ENCODE assay signal across 11 cellular contexts in the genomic region with DNA sequence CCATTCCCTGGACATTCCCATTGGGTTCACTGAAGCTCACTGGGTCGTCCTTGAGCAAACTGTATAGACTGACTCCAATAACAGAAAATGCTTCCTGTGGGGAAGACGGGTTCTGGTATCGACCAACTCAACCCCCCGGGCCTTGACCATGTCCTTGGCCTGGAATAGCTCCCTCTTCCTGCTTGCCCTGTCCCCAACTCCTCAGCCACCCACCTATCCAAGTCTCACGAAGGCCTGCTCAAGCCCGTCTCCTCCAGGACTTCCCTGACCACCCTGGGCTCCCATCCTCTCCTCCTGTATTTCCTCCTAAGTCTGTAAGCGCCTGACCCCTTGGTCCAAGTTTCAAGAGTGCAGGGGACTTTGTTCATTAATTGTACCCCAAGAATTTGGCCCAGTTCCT. TPM values are rescaled to one million over a fixed set of nuclear protein-coding genes. Genes with fewer than 3 reads are reported as not detected.
DNase-seq lines count a peak whose midpoint lies in the region; ATAC-seq, FAIRE-seq and TF ChIP-seq lines count a peak whose summit lies in the region.
"Had no signal": no experiment of that assay in that cellular context is flagged by ENCODE, and none has a peak within 500 bp of the region (broad histone marks: within the 10 kb centered on the region; RNA-seq: fewer than 3 reads in every experiment).

No MANE protein-coding gene starts in this region.

- no peak overlapping the region for H3K4ac ChIP-seq in H1 (replicated peaks; ENCODE audit: insufficient read length, low read depth, low read length)
- no peak overlapping the region for H3K4ac ChIP-seq in neuronal stem cell (ENCODE audit: low read length)

- peak overlapping the region; percentile 73; the same call in 1 of the 2 replicates for H3K18ac ChIP-seq in H1 (ENCODE audit: extremely low read depth, low read length)
- H3K18ac ChIP-seq in neuronal stem cell (ENCODE audit: low read length) = peak overlapping the region; percentile 5

- H3K36me3 ChIP-seq in OCI-LY1 (ENCODE audit: insufficient read depth, low read length) (peaks cover 13% of the 10 kb centered on the region), H1 (ENCODE audit: control insufficient read depth in 2 of 4, insufficient read depth in 4 of 4, low read length in 3 of 4) (peaks cover 0 to 5% (median 0%) of the 10 kb centered on the region in 4 experiments; a peak in 4 of 8 replicates), neuronal stem cell (replicated peaks in 1 of 2; ENCODE audit: control insufficient read depth in 2 of 2, insufficient read depth in 2 of 2, low read length in 2 of 2) (peaks cover 0 to 2% of the 10 kb centered on the region in 2 donors), thyroid gland (no peaks in the 10 kb centered on the region)

- peak overlapping the region; percentile 90 for H2BK12ac ChIP-seq in H1 (ENCODE audit: low read depth, low read length)
- no peak overlapping the region for H2BK12ac ChIP-seq in neuronal stem cell (ENCODE audit: low read length)

- H3K79me2 ChIP-seq in OCI-LY1 (ENCODE audit: insufficient read depth, low read length) (peaks cover 14% of the 10 kb centered on the region), H1 (ENCODE audit: control insufficient read depth in 1 of 2, insufficient read depth in 2 of 2, low read length in 2 of 2) (peaks cover 13 to 22% of the 10 kb centered on the region in 2 experiments)

- H2BK20ac ChIP-seq in H1 (ENCODE audit: low read length) = peak overlapping the region; percentile 55; the same call in 1 of the 2 replicates

- H3K4me1 ChIP-seq in OCI-LY1 (ENCODE audit: insufficient read depth, low read length, severe bottlenecking) = peaks cover 24% of the 10 kb centered on the region
- H3K4me1 ChIP-seq in H1 (replicated peaks in 1 of 4; ENCODE audit: control insufficient read depth in 3 of 4, insufficient read depth in 4 of 4, low read length in 3 of 4) = peaks cover 0 to 17% (median 12%) of the 10 kb centered on the region in 4 experiments; a peak in 6 of 7 replicates
- peaks cover under 1 to 12% of the 10 kb centered on the region in 2 donors for H3K4me1 ChIP-seq in neuronal stem cell (ENCODE audit: control insufficient read depth in 2 of 2, insufficient read depth in 1 of 2, low read depth in 1 of 2, low read length in 2 of 2)
- H3K4me1 ChIP-seq in thyroid gland = peaks cover 14 to 26% of the 10 kb centered on the region in 2 donors

- TF ChIP-seq CTCF in OCI-LY1 (IDR thresholded peaks at IDR 0.05; ENCODE audit: low read length) (no peak), H1 (IDR thresholded peaks at IDR 0.05; ENCODE audit: control extremely low read depth in 1 of 3, insufficient read depth in 1 of 3, low read depth in 1 of 3, low read length in 3 of 3) (no peak), thyroid gland (IDR thresholded peaks at IDR 0.05) (no peak)

- TF ChIP-seq POLR2A in H1 (IDR thresholded peaks at IDR 0.05; ENCODE audit: control extremely low read depth in 1 of 2, low read depth in 2 of 2, low read length in 2 of 2) (peak in 1 of 2 experiments; percentile 48; a peak in 1 of 3 replicates), thyroid gland (IDR thresholded peaks at IDR 0.05) (no peak)

- H4K5ac ChIP-seq in H1 (ENCODE audit: insufficient read length, low read depth, low read length) = no peak overlapping the region

- intact Hi-C loops in left colon (cut with DNase I, micrococcal nuclease) = no loop called here
- intact Hi-C loops in thyroid gland (cut with DNase I) = no loop called here

- H2BK120ac ChIP-seq in H1 (replicated peaks; ENCODE audit: low read depth, low read length) = no peak overlapping the region
- no peak overlapping the region for H2BK120ac ChIP-seq in neuronal stem cell (ENCODE audit: low read depth, low read length)

- H2BK5ac ChIP-seq in H1 (ENCODE audit: low read depth, low read length) = peak overlapping the region; percentile 100
- H2BK5ac ChIP-seq in neuronal stem cell (ENCODE audit: low read length) = no peak overlapping the region

- H3F3A ChIP-seq in OCI-LY1 (ENCODE audit: insufficient read depth, low read length) = no peaks in the 10 kb centered on the region; the same call in 1 of the 2 replicates

- H2AFZ ChIP-seq in OCI-LY1 (ENCODE audit: low read length) (no peak overlapping the region), H1 (ENCODE audit: low read length) (no peak overlapping the region), neuronal stem cell (ENCODE audit: low read length) (no peak overlapping the region)

- peak overlapping the region; percentile 46; the same call in 1 of the 2 replicates for H2BK15ac ChIP-seq in H1 (ENCODE audit: low read length)
- no peak overlapping the region for H2BK15ac ChIP-seq in neuronal stem cell (ENCODE audit: low read length)

- TF ChIP-seq EP300 in H1 (IDR thresholded peaks at IDR 0.05; ENCODE audit: borderline replicate concordance in 1 of 2, low read depth in 2 of 2, low read length in 2 of 2) = no peak

- no peak overlapping the region for H3K14ac ChIP-seq in H1 (ENCODE audit: insufficient read length)
- H3K14ac ChIP-seq in neuronal stem cell (ENCODE audit: low read length) = no peak overlapping the region

- H3K9ac ChIP-seq in OCI-LY1 (ENCODE audit: low read length) (no peak overlapping the region), H1 (replicated peaks in 1 of 4; ENCODE audit: extremely low read depth in 1 of 4, low read depth in 3 of 4, low read length in 3 of 4) (peak overlapping the region in 1 of 4 experiments; percentile 96; a peak in 4 of 7 replicates), neuronal stem cell (ENCODE audit: low read depth, low read length, poor library complexity) (no peak overlapping the region)

- FAIRE-seq in H1 (lab: Jason Lieb, UNC) = no peak

- H3K27me3 ChIP-seq in OCI-LY1 (ENCODE audit: insufficient read depth, low read length) (no peaks in the 10 kb centered on the region), H1 (replicated peaks in 1 of 4; ENCODE audit: control insufficient read depth in 3 of 4, extremely low read depth in 1 of 4, insufficient read depth in 3 of 4, low read length in 3 of 4) (no peaks in the 10 kb centered on the region), neuronal stem cell (ENCODE audit: control insufficient read depth in 3 of 3, insufficient read depth in 3 of 3, low read depth in 1 of 3, low read length in 3 of 3) (peaks cover 0 to 2% (median 0%) of the 10 kb centered on the region in 3 experiments), thyroid gland (no peaks in the 10 kb centered on the region)

- H3K23me2 ChIP-seq in H1 (ENCODE audit: low read depth, low read length) = peaks cover 12% of the 10 kb centered on the region

- H2AK5ac ChIP-seq in H1 (ENCODE audit: low read depth, low read length) = peak overlapping the region; percentile 100
- H2AK5ac ChIP-seq in neuronal stem cell (ENCODE audit: low read depth, low read length) = no peak overlapping the region

- H3K4me3 ChIP-seq in OCI-LY1 (ENCODE audit: low read depth, low read length, poor library complexity, severe bottlenecking) (no peak overlapping the region), H1 (ENCODE audit: extremely low read depth in 1 of 4, insufficient read depth in 2 of 4, low read depth in 3 of 4, low read length in 4 of 4) (peak overlapping the region in 2 of 4 experiments; percentile 50 to 63; a peak in 1 of 8 replicates), neuronal stem cell (ENCODE audit: low read length in 2 of 2) (no peak overlapping the region), thyroid gland (replicated peaks in 1 of 3) (no peak overlapping the region)

- no peak for ATAC-seq in left colon

- H3K79me1 ChIP-seq in H1 (ENCODE audit: low read depth, low read length) (no peaks in the 10 kb centered on the region; the same call in 1 of the 2 replicates), neuronal stem cell (ENCODE audit: low read depth, low read length) (no peaks in the 10 kb centered on the region)

- peak; percentile 5 for DNase-seq in D341Med (ENCODE audit: low spot score)
- no peak for DNase-seq in H1 (ENCODE audit: low read depth in 1 of 2, low spot score in 2 of 2)
- no peak for DNase-seq in neuronal stem cell (ENCODE audit: low spot score)
- no peak for DNase-seq in DMS114 treated with DMSO at 0.1 percent for 48 hours (lab: John Stamatoyannopoulos, UW; ENCODE audit: unreplicated experiment)
- DNase-seq in left colon = no peak
- DNase-seq in thyroid gland = no peak
- DNase-seq in DMS 273 treated with DMSO at 0.1 percent for 48 hours (lab: John Stamatoyannopoulos, UW) = no peak
- DNase-seq: Caco-2, MM.1S, NCI-H2171 treated with DMSO at 0.1 percent for 48 hours had no signal

- no peak overlapping the region for H3K56ac ChIP-seq in H1 (replicated peaks; ENCODE audit: insufficient read length, low read depth, low read length)

- H3K23ac ChIP-seq in H1 (ENCODE audit: insufficient read length) (no peak overlapping the region), neuronal stem cell (ENCODE audit: low read depth, low read length, poor library complexity) (no peak overlapping the region)

- H4K8ac ChIP-seq in H1 (ENCODE audit: extremely low read depth, insufficient read depth, low read length) (no peak overlapping the region), neuronal stem cell (ENCODE audit: low read depth, low read length) (no peak overlapping the region)

- H3K9me2 ChIP-seq in OCI-LY1 (ENCODE audit: low read depth, low read length) = no peaks in the 10 kb centered on the region

- POLR2A ChIA-PET in H1 (lab: Charles Lee; ENCODE audit: partially characterized antibody) = interaction anchor here (0.9 to 9.0 kb wide), 17 partner anchors 10 to 298 kb away, joined by 3 to 191 read pairs (median 5); partner anchors contain the start of genes GRM4, NUDT3 and SMIM29

- H3K9me3 ChIP-seq in OCI-LY1 (ENCODE audit: low read length) (no peaks in the 10 kb centered on the region), H1 (ENCODE audit: insufficient read depth in 2 of 2, low read depth in 1 of 2, low read length in 1 of 2) (no peaks in the 10 kb centered on the region), neuronal stem cell (replicated peaks in 1 of 2; ENCODE audit: control insufficient read depth in 2 of 2, insufficient read depth in 1 of 2, low read depth in 1 of 2, low read length in 2 of 2) (no peaks in the 10 kb centered on the region), thyroid gland (no peaks in the 10 kb centered on the region)
- H3K9me3 ChIP-seq: Caco-2 had no signal

- H3K27ac ChIP-seq in OCI-LY1 (ENCODE audit: low read depth, low read length, poor library complexity, severe bottlenecking) (peak overlapping the region; percentile 51), H1 (ENCODE audit: low read depth, low read length) (peak overlapping the region; percentile 99; the same call in 1 of the 2 replicates), neuronal stem cell (replicated peaks; ENCODE audit: low read length) (peak overlapping the region; percentile 94), thyroid gland (peak overlapping the region in 1 of 3 donors; percentile 91)

- WGBS in H1 (ENCODE audit: extremely low coverage in 1 of 2, insufficient coverage in 1 of 2, insufficient read length in 1 of 2, insufficient replicate concordance in 2 of 2, low coverage in 1 of 2, low lambda C conversion rate in 2 of 2, missing lambda C conversion rate in 1 of 2), 2 experiments = 87% methylated on average over 7 of the region's 7 CpGs; no CpG with 5 or more reads in 1 of the 2 experiments
- WGBS in neuronal stem cell (ENCODE audit: extremely low coverage in 2 of 2, insufficient read length in 2 of 2, insufficient replicate concordance in 1 of 2), 2 donors = no CpG with 5 or more reads among the region's 7 CpGs
- whole genome bisulfite sequencing in thyroid gland, 2 donors = 96 to 97% methylated on average over 7 of the region's 7 CpGs

- H4K20me1 ChIP-seq in OCI-LY1 (ENCODE audit: insufficient read depth, low read length) = no peaks in the 10 kb centered on the region
- peaks cover 8% of the 10 kb centered on the region in 2 experiments for H4K20me1 ChIP-seq in H1 (replicated peaks in 1 of 2; ENCODE audit: control insufficient read depth in 1 of 2, insufficient read depth in 2 of 2, low read length in 2 of 2)

- no peak; a peak in 1 of 4 replicates for TF ChIP-seq RAD21 in H1 (IDR thresholded peaks at IDR 0.05 in 1 of 2, conservative IDR thresholded peaks at IDR 0.05 in 1 of 2; ENCODE audit: low read depth in 2 of 2, low read length in 2 of 2)

- H3K4me2 ChIP-seq in OCI-LY1 (ENCODE audit: low read length) = no peak overlapping the region
- peak overlapping the region; percentile 17 to 84; a peak in 2 of 4 replicates for H3K4me2 ChIP-seq in H1 (ENCODE audit: insufficient read depth in 1 of 2, low read depth in 2 of 2, low read length in 2 of 2)
- no peak overlapping the region for H3K4me2 ChIP-seq in neuronal stem cell (ENCODE audit: insufficient read depth, low read length, poor library complexity, severe bottlenecking)

- H4K91ac ChIP-seq in H1 (replicated peaks; ENCODE audit: insufficient read length, low read length) (peak overlapping the region; percentile 25), neuronal stem cell (ENCODE audit: low read depth, low read length, poor library complexity) (no peak overlapping the region)

- CTCF ChIA-PET in H1 (lab: Charles Lee; ENCODE audit: partially characterized antibody) = interaction anchor here (1.8 to 4.1 kb wide), 3 partner anchors 10 to 71 kb away, joined by 7 to 29 read pairs (median 9); no protein-coding TSS in a partner anchor

RNA-seq across cellular contexts. Expression of gene HMGA1, which starts 2.8 kb away (rescaled TPM):
- 2,636 and 2,728 TPM in 2 replicates for total RNA-seq in H1 (2021; fragmentation: NEBNext Ultra II Directional; extraction: Animal tissue kit (Norgen Biotek cat#: 25700))
- 1,557 and 2,732 TPM in 2 replicates for polyA plus RNA-seq in H1 (2011; rRNA removed)
- 964 TPM for polyA plus RNA-seq in H1 (2011; cell fraction: cytosol; rRNA removed)
- 1,246 TPM for polyA plus RNA-seq in H1 (2011; cell fraction: nucleus; rRNA removed)
- polyA plus RNA-seq in H1 (2012, experiment 1 of 2) = 1,617 to 2,329 TPM (median 2,130 TPM) in 4 replicates
- polyA plus RNA-seq in H1 (2012, experiment 2 of 2) = 2,251 TPM
- polyA plus RNA-seq in H1 (2013, experiment 1 of 2) = 2,575 TPM
- 2,634 TPM for polyA plus RNA-seq in H1 (2013, experiment 2 of 2)
- polyA minus RNA-seq in H1 (2011; rRNA and poly(A)+ RNA removed) = 338 and 485 TPM in 2 replicates
- polyA minus RNA-seq in H1 (2011; cell fraction: cytosol; rRNA and poly(A)+ RNA removed) = 832 TPM
- 540 TPM for polyA minus RNA-seq in H1 (2011; cell fraction: nucleus; rRNA and poly(A)+ RNA removed)
- polyA plus RNA-seq in neuronal stem cell (2013, experiment 1 of 2) = 2,319 TPM
- polyA plus RNA-seq in neuronal stem cell (2013, experiment 2 of 2) = 2,280 TPM
- 100 to 1,000 TPM; 116 to 152 TPM for total RNA-seq in left colon
- total RNA-seq in thyroid gland = 10 to 100 TPM; 33.3 to 48.5 (median 41.9) TPM

RNA-seq across cellular contexts. Expression of gene SMIM29, which starts 14.9 kb away (rescaled TPM):
- 7.0 and 7.5 TPM in 2 replicates for total RNA-seq in H1 (2021; fragmentation: NEBNext Ultra II Directional; extraction: Animal tissue kit (Norgen Biotek cat#: 25700))
- 22.4 and 34.7 TPM in 2 replicates for polyA plus RNA-seq in H1 (2011; rRNA removed)
- 15.6 TPM for polyA plus RNA-seq in H1 (2011; cell fraction: cytosol; rRNA removed)
- 15.2 TPM for polyA plus RNA-seq in H1 (2011; cell fraction: nucleus; rRNA removed)
- 6.4 to 10.4 TPM (median 8.7 TPM) in 4 replicates for polyA plus RNA-seq in H1 (2012, experiment 1 of 2)
- 8.8 TPM for polyA plus RNA-seq in H1 (2012, experiment 2 of 2)
- 6.6 TPM for polyA plus RNA-seq in H1 (2013, experiment 1 of 2)
- polyA plus RNA-seq in H1 (2013, experiment 2 of 2) = 6.5 TPM
- 3.6 and 6.5 TPM in 2 replicates for polyA minus RNA-seq in H1 (2011; rRNA and poly(A)+ RNA removed)
- 6.1 TPM for polyA minus RNA-seq in H1 (2011; cell fraction: cytosol; rRNA and poly(A)+ RNA removed)
- 11.5 TPM for polyA minus RNA-seq in H1 (2011; cell fraction: nucleus; rRNA and poly(A)+ RNA removed)
- polyA plus RNA-seq in neuronal stem cell (2013, experiment 1 of 2) = 6.3 TPM
- 6.1 TPM for polyA plus RNA-seq in neuronal stem cell (2013, experiment 2 of 2)
- total RNA-seq in left colon = 10 to 100 TPM in 1 of 2 donors, 1 to 10 TPM in 1; 8.2 to 11.5 TPM
- 10 to 100 TPM; 23.4 to 46.2 (median 31.1) TPM for total RNA-seq in thyroid gland

Comparison
In these comparisons a context has a peak if more than half of its experiments do, and no peak if none do; other contexts are left out.
1. H3K4me2 ChIP-seq: peak in H1 (2 of 2); none in OCI-LY1 (single experiment) and neuronal stem cell (single experiment).
2. RNA of gene HMGA1, which starts 2.8 kb away (total RNA-seq): 2,636 to 2,728 TPM in H1; 116 to 152 TPM in left colon and 33.3 to 48.5 TPM in thyroid gland; every median in the first group is over 10 times any median in the second.